In genomic region chr12:96766232-96766631, GRCh38 we compare ENCODE assay signal across 16 cellular contexts.
DNase-seq lines count a peak whose midpoint lies in the region; ATAC-seq and TF ChIP-seq lines count a peak whose summit lies in the region.
"Had no signal": no experiment of that assay in that cellular context is flagged by ENCODE, and none has a peak within 500 bp of the region (broad histone marks: within the 10 kb centered on the region; RNA-seq: fewer than 3 reads in every experiment).

No MANE protein-coding gene starts in this region.

- TF ChIP-seq CTCF in AG10803 (conservative IDR thresholded peaks at IDR 0.05; ENCODE audit: low read length) (peak; percentile 44), RWPE2 (IDR thresholded peaks at IDR 0.05; ENCODE audit: poor library complexity, severe bottlenecking) (peak; percentile 9), fibroblast of villous mesenchyme (IDR thresholded peaks at IDR 0.05; ENCODE audit: insufficient read depth, low read depth, low read length) (peak; percentile 20)
- no peak for TF ChIP-seq CTCF in activated CD8-positive, alpha-beta T cell treated with anti-CD3 and anti-CD28 coated beads for 36 hours (IDR thresholded peaks at IDR 0.05)

- H3K9me3 ChIP-seq in GM23248 (ENCODE audit: low read depth): no peaks in the 10 kb centered on the region
- no peaks in the 10 kb centered on the region for H3K9me3 ChIP-seq in RWPE2 (ENCODE audit: severe bottlenecking)
- H3K9me3 ChIP-seq: SJSA1, uterus had no signal

- H3K4me2 ChIP-seq in GM23248 (ENCODE audit: unreplicated experiment): no peak overlapping the region

- H3K9ac ChIP-seq in GM23248: no peak overlapping the region

- peak; percentile 5 for DNase-seq in AG10803 (ENCODE audit: low read depth)
- peak; percentile 24 for DNase-seq in GM23248
- DNase-seq in RWPE2 (ENCODE audit: low spot score): no peak
- DNase-seq in fibroblast of villous mesenchyme (ENCODE audit: low read depth): no peak
- no peak for DNase-seq in DMS 273 (lab: John Stamatoyannopoulos, UW; ENCODE audit: unreplicated experiment)
- DNase-seq in LoVo (ENCODE audit: low spot score): no peak
- no peak for DNase-seq in activated CD8-positive, alpha-beta T cell treated with anti-CD3 and anti-CD28 coated beads for 36 hours
- DNase-seq: amygdala; GDM1; NCI-H2081 treated with DMSO at 0.1 percent for 48 hours; posterior cingulate gyrus; stimulated activated CD4-positive, alpha-beta T cell treated with anti-CD3 and anti-CD28 coated beads, Interleukin-12 subunit alpha, Interleukin-12 subunit beta, amount 100 ng/mL, for 4 hours; uterus had no signal

- no peaks in the 10 kb centered on the region for H4K20me1 ChIP-seq in GM23248 (ENCODE audit: insufficient read depth)

- H3K4me3 Mint-ChIP-seq in activated CD8-positive, alpha-beta T cell treated with anti-CD3 and anti-CD28 coated beads for 36 hours: no peak overlapping the region

- H3K36me3 ChIP-seq in GM23248 (ENCODE audit: low read depth) (no peaks in the 10 kb centered on the region), RWPE2 (ENCODE audit: low read depth) (no peaks in the 10 kb centered on the region)
- H3K36me3 ChIP-seq: SJSA1, uterus had no signal

- H3K4me1 Mint-ChIP-seq in activated CD8-positive, alpha-beta T cell treated with anti-CD3 and anti-CD28 coated beads for 36 hours (ENCODE audit: low read depth): no peaks in the 10 kb centered on the region

- H3K9me3 Mint-ChIP-seq in activated CD8-positive, alpha-beta T cell treated with anti-CD3 and anti-CD28 coated beads for 36 hours: no peaks in the 10 kb centered on the region

- no peak overlapping the region for H2AFZ ChIP-seq in GM23248

- no peak for ATAC-seq in RWPE2 (ENCODE audit: low read depth)
- ATAC-seq in HG02763 (IDR thresholded peaks at IDR 0.05; ENCODE audit: unreplicated experiment): no peak
- ATAC-seq in activated CD8-positive, alpha-beta T cell treated with anti-CD3 and anti-CD28 coated beads for 36 hours: no peak
- ATAC-seq: esophagus mucosa had no signal

- H3K79me2 ChIP-seq in GM23248 (ENCODE audit: insufficient read depth): no peaks in the 10 kb centered on the region

- in situ Hi-C loops in GM23248 (cut with MboI): no loop called here

- no peak overlapping the region for H3K4me3 ChIP-seq in AG10803 (ENCODE audit: low read length)
- no peak overlapping the region for H3K4me3 ChIP-seq in GM23248
- no peak overlapping the region for H3K4me3 ChIP-seq in RWPE2 (ENCODE audit: severe bottlenecking)
- no peak overlapping the region for H3K4me3 ChIP-seq in fibroblast of villous mesenchyme (ENCODE audit: low read depth, low read length)
- H3K4me3 ChIP-seq: SJSA1, uterus had no signal

- H3K27ac Mint-ChIP-seq in activated CD8-positive, alpha-beta T cell treated with anti-CD3 and anti-CD28 coated beads for 36 hours: no peak overlapping the region

- H3K4me1 ChIP-seq in GM23248 (ENCODE audit: insufficient read depth) (no peaks in the 10 kb centered on the region), RWPE2 (ENCODE audit: insufficient read depth, poor library complexity, severe bottlenecking) (no peaks in the 10 kb centered on the region)
- H3K4me1 ChIP-seq: uterus had no signal

- WGBS in GM23248 (ENCODE audit: low coverage in 1 of 2, low lambda C conversion rate in 2 of 2, missing lambda C conversion rate in 2 of 2), 2 experiments: 30 to 31% methylated on average over 3 of the region's 3 CpGs

- peaks cover under 1% of the 10 kb centered on the region for H3K27me3 Mint-ChIP-seq in activated CD8-positive, alpha-beta T cell treated with anti-CD3 and anti-CD28 coated beads for 36 hours

- POLR2A ChIA-PET in activated CD8-positive, alpha-beta T cell treated with anti-CD3 and anti-CD28 coated beads for 36 hours (lab: Charles Lee): no interaction called here

- H3K36me3 Mint-ChIP-seq in activated CD8-positive, alpha-beta T cell treated with anti-CD3 and anti-CD28 coated beads for 36 hours (ENCODE audit: low read depth): no peaks in the 10 kb centered on the region

- H3K27ac ChIP-seq in GM23248 (no peak overlapping the region), RWPE2 (ENCODE audit: poor library complexity, severe bottlenecking) (no peak overlapping the region)
- H3K27ac ChIP-seq: SJSA1, uterus had no signal

- no peaks in the 10 kb centered on the region for H3K27me3 ChIP-seq in GM23248 (replicated peaks; ENCODE audit: insufficient read depth)
- H3K27me3 ChIP-seq in RWPE2 (ENCODE audit: insufficient read depth, poor library complexity, severe bottlenecking): no peaks in the 10 kb centered on the region
- H3K27me3 ChIP-seq: SJSA1, uterus had no signal

- no peaks in the 10 kb centered on the region for H3F3A ChIP-seq in GM23248 (ENCODE audit: insufficient read depth)

- intact Hi-C loops in activated CD8-positive, alpha-beta T cell treated with anti-CD3 and anti-CD28 coated beads for 36 hours (cut with micrococcal nuclease): no loop called here

- CTCF ChIA-PET in activated CD8-positive, alpha-beta T cell treated with anti-CD3 and anti-CD28 coated beads for 36 hours (lab: Charles Lee): no interaction called here

- H3K9me2 ChIP-seq in GM23248 (ENCODE audit: insufficient read depth): no peaks in the 10 kb centered on the region

Comparison
In these comparisons a context has a peak if more than half of its experiments do, and no peak if none do; other contexts are left out.
1. DNase-seq: peak in AG10803 (single experiment) and GM23248 (single experiment); none in RWPE2 (single experiment), fibroblast of villous mesenchyme (single experiment), DMS 273 (single experiment), LoVo (single experiment) and activated CD8-positive, alpha-beta T cell treated with anti-CD3 and anti-CD28 coated beads for 36 hours (single experiment).